Comparison of ENCODE assay signal across 13 cellular contexts in the genomic region with DNA sequence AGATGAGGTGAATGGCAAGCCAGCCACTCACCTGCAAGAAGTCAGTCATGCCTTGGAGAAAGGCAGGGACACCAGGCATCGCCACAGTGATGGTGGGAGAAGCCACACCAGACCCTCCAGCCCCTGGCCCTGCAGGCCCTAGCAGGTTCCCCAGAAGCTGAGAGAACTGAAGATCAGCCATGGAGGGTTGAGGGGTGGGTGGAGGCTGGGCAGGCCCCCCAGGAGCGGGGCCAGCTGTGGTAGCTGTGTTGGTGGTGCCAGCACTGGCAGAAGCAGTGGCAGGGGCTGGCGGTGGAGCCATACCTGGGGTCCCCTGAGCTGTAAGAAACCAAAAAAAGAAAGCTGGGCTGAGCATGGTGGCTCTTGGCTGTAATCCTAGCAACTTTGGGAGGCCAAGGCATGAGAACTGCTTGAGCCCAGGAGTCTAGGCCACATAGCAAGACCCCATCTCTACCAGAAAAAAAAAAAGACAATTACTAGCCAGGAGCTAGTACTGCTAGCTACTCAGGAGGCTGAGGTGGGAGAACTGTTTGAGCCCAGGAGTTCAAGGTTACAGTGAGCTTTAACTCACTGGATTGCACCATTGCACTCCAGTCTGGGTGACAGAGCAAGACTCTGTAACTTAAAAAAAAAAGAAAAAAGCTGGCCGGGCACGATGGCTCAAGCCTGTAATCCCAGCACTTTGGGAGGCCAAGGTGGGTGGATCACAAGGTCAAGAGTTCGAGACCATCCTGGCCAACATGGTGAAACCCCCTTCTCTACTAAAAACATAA. TPM values are rescaled to one million over a fixed set of nuclear protein-coding genes. Genes with fewer than 3 reads are reported as not detected.
DNase-seq lines count a peak whose midpoint lies in the region; ATAC-seq, FAIRE-seq and TF ChIP-seq lines count a peak whose summit lies in the region.
"Had no signal": no experiment of that assay in that cellular context is flagged by ENCODE, and none has a peak within 500 bp of the region (broad histone marks: within the 10 kb centered on the region; RNA-seq: fewer than 3 reads in every experiment).

No MANE protein-coding gene starts in this region.

- H4K20me1 ChIP-seq in HepG2 (ENCODE audit: insufficient read depth, low read length) = no peaks in the 10 kb centered on the region; the same call in 1 of the 2 replicates

- no peak overlapping the region for H3K4me3 ChIP-seq in HepG2 (replicated peaks in 1 of 3; ENCODE audit: insufficient read depth in 1 of 3, low read depth in 2 of 3, low read length in 3 of 3)
- no peak overlapping the region for H3K4me3 ChIP-seq in left ventricle myocardium inferior
- H3K4me3 ChIP-seq: BLaER1 had no signal

- H3K36me3 ChIP-seq in HepG2 (replicated peaks in 1 of 2; ENCODE audit: control insufficient read depth in 1 of 2, insufficient read depth in 2 of 2, low read length in 2 of 2) = peaks cover 65 to 86% of the 10 kb centered on the region in 2 experiments
- peaks cover 100% of the 10 kb centered on the region for H3K36me3 ChIP-seq in left ventricle myocardium inferior

- H3K4me1 Mint-ChIP-seq in activated T-cell treated with anti-CD3 and anti-CD28 coated beads, Interleukin-2, amount 50 U/mL, for 24 hours (ENCODE audit: low read depth) = peaks cover 16% of the 10 kb centered on the region
- peaks cover 5% of the 10 kb centered on the region for H3K4me1 Mint-ChIP-seq in activated T-cell treated with anti-CD3 and anti-CD28 coated beads, Interleukin-2, amount 50 U/mL, for 4 hours (ENCODE audit: low read depth)
- no peaks in the 10 kb centered on the region for H3K4me1 Mint-ChIP-seq in stimulated activated naive B cell treated with anti-CD40 and anti-IgM and Interleukin-4, amounts not matched to agents 10 μg/mL and 1 μg/mL and 100 μg/mL, for 72 hours

- H3K27ac ChIP-seq in HepG2 (ENCODE audit: extremely low read length, insufficient read depth, low read length) (peak overlapping the region; percentile 39), left ventricle myocardium inferior (replicated peaks) (no peak overlapping the region)
- H3K27ac ChIP-seq: BLaER1 had no signal

- no peak overlapping the region for H3K4me3 Mint-ChIP-seq in activated T-cell treated with anti-CD3 and anti-CD28 coated beads, Interleukin-2, amount 50 U/mL, for 24 hours
- no peak overlapping the region for H3K4me3 Mint-ChIP-seq in activated T-cell treated with anti-CD3 and anti-CD28 coated beads, Interleukin-2, amount 50 U/mL, for 4 hours
- no peak overlapping the region for H3K4me3 Mint-ChIP-seq in stimulated activated naive B cell treated with anti-CD40 and anti-IgM and Interleukin-4, amounts not matched to agents 10 μg/mL and 1 μg/mL and 100 μg/mL, for 72 hours
- H3K4me3 Mint-ChIP-seq: HFFc6 had no signal

- POLR2A ChIA-PET in HepG2 (lab: Yijun Ruan, JAX) = interaction anchor here (0.8 to 3.6 kb wide), 11 partner anchors 9 to 222 kb away, joined by 3 to 104 read pairs (median 5); a partner anchor contains a TSS

- peaks cover 2% of the 10 kb centered on the region for H3K79me2 ChIP-seq in HepG2 (ENCODE audit: insufficient read depth, low read length)

- peak; percentile 4 for FAIRE-seq in HTR-8/SVneo (lab: Jason Lieb, UNC)
- FAIRE-seq in HepG2 (lab: Jason Lieb, UNC) = peak; percentile 30
- FAIRE-seq: GM19239 had no signal

- 68% methylated on average over 6 of the region's 6 CpGs for WGBS in HepG2 (ENCODE audit: low lambda C conversion rate)

- no peak overlapping the region for H3K4me2 ChIP-seq in HepG2 (ENCODE audit: low read depth, low read length)
- H3K4me2 ChIP-seq: BLaER1 had no signal

- TF ChIP-seq CTCF in HepG2 (CRISPR knock-in tag; IDR thresholded peaks at IDR 0.05) (no peak), omental fat pad (IDR thresholded peaks at IDR 0.05) (no peak), left ventricle myocardium inferior (IDR thresholded peaks at IDR 0.05; ENCODE audit: borderline replicate concordance) (no peak)

- TF ChIP-seq EP300 in HepG2 (IDR thresholded peaks at IDR 0.05; ENCODE audit: low read depth in 2 of 2, low read length in 2 of 2) = 0 out of 4 replicates have a peak, but pooled peaks of 1 of the 2 experiments have one; percentile 7
- TF ChIP-seq EP300 in HepG2 (CRISPR knock-in tag; IDR thresholded peaks at IDR 0.05; ENCODE audit: borderline replicate concordance) = no peak

- TF ChIP-seq RAD21 in HepG2 (CRISPR knock-in tag; IDR thresholded peaks at IDR 0.05) = no peak

- intact Hi-C loops in HepG2 (cut with micrococcal nuclease; ENCODE audit: unreplicated experiment) (no loop called here), left ventricle myocardium inferior (cut with micrococcal nuclease) (no loop called here)

- no peaks in the 10 kb centered on the region for H3K9me3 Mint-ChIP-seq in activated T-cell treated with anti-CD3 and anti-CD28 coated beads, Interleukin-2, amount 50 U/mL, for 24 hours
- no peaks in the 10 kb centered on the region for H3K9me3 Mint-ChIP-seq in activated T-cell treated with anti-CD3 and anti-CD28 coated beads, Interleukin-2, amount 50 U/mL, for 4 hours
- H3K9me3 Mint-ChIP-seq in stimulated activated naive B cell treated with anti-CD40 and anti-IgM and Interleukin-4, amounts not matched to agents 10 μg/mL and 1 μg/mL and 100 μg/mL, for 72 hours = no peaks in the 10 kb centered on the region
- H3K9me3 Mint-ChIP-seq: HFFc6 had no signal

- peaks cover 28% of the 10 kb centered on the region for H3K4me1 ChIP-seq in HepG2 (ENCODE audit: insufficient read depth, low read length)
- no peaks in the 10 kb centered on the region for H3K4me1 ChIP-seq in left ventricle myocardium inferior
- H3K4me1 ChIP-seq: BLaER1 had no signal

- peaks cover 97% of the 10 kb centered on the region for H3K36me3 Mint-ChIP-seq in activated T-cell treated with anti-CD3 and anti-CD28 coated beads, Interleukin-2, amount 50 U/mL, for 24 hours (ENCODE audit: low read depth)
- peaks cover 30% of the 10 kb centered on the region for H3K36me3 Mint-ChIP-seq in activated T-cell treated with anti-CD3 and anti-CD28 coated beads, Interleukin-2, amount 50 U/mL, for 4 hours (ENCODE audit: insufficient read depth)
- peaks cover 29 to 53% of the 10 kb centered on the region in 2 donors for H3K36me3 Mint-ChIP-seq in stimulated activated naive B cell treated with anti-CD40 and anti-IgM and Interleukin-4, amounts not matched to agents 10 μg/mL and 1 μg/mL and 100 μg/mL, for 72 hours

- no peak overlapping the region for H3K9ac ChIP-seq in HepG2 (ENCODE audit: insufficient read depth, low read depth, low read length)
- H3K9ac ChIP-seq: BLaER1 had no signal

- no peak for ATAC-seq in activated T-cell treated with anti-CD3 and anti-CD28 coated beads, Interleukin-2, amount 50 U/mL, for 4 hours
- ATAC-seq in HepG2 (peak; percentile 64), omental fat pad (ENCODE audit: low FRiP score) (no peak)
- ATAC-seq in stimulated activated naive B cell treated with anti-CD40 and anti-IgM and Interleukin-4, amounts not matched to agents 10 μg/mL and 1 μg/mL and 100 μg/mL, for 72 hours (replicated peaks) = no peak

- CTCF ChIA-PET in HepG2 (lab: Yijun Ruan, JAX; ENCODE audit: low intra/inter-chr PET ratio, low total read pairs) = no interaction called here

- peak overlapping the region; percentile 74 for H3K27ac Mint-ChIP-seq in activated T-cell treated with anti-CD3 and anti-CD28 coated beads, Interleukin-2, amount 50 U/mL, for 24 hours
- peak overlapping the region; percentile 25 for H3K27ac Mint-ChIP-seq in stimulated activated naive B cell treated with anti-CD40 and anti-IgM and Interleukin-4, amounts not matched to agents 10 μg/mL and 1 μg/mL and 100 μg/mL, for 72 hours
- H3K27ac Mint-ChIP-seq: HFFc6 had no signal

- H3K9me3 ChIP-seq in HepG2 (ENCODE audit: low read length) (no peaks in the 10 kb centered on the region), left ventricle myocardium inferior (replicated peaks) (no peaks in the 10 kb centered on the region)
- H3K9me3 ChIP-seq: BLaER1 had no signal

- H3K27me3 ChIP-seq in HepG2 (ENCODE audit: control insufficient read depth in 1 of 2, insufficient read depth in 2 of 2, low read length in 2 of 2) (no peaks in the 10 kb centered on the region), left ventricle myocardium inferior (ENCODE audit: low read depth) (no peaks in the 10 kb centered on the region)
- H3K27me3 ChIP-seq: BLaER1 had no signal

- in situ Hi-C loops in HepG2 (cut with HindIII; ENCODE audit: extremely low pct_ligation_motif_present, low pct_unique_long_range_greater_than_20kb) = no loop called here

- H3K27me3 Mint-ChIP-seq in activated T-cell treated with anti-CD3 and anti-CD28 coated beads, Interleukin-2, amount 50 U/mL, for 24 hours = no peaks in the 10 kb centered on the region
- H3K27me3 Mint-ChIP-seq in activated T-cell treated with anti-CD3 and anti-CD28 coated beads, Interleukin-2, amount 50 U/mL, for 4 hours (ENCODE audit: low read depth) = no peaks in the 10 kb centered on the region
- H3K27me3 Mint-ChIP-seq in stimulated activated naive B cell treated with anti-CD40 and anti-IgM and Interleukin-4, amounts not matched to agents 10 μg/mL and 1 μg/mL and 100 μg/mL, for 72 hours = no peaks in the 10 kb centered on the region

- no peak for DNase-seq in activated T-cell treated with anti-CD3 and anti-CD28 coated beads, Interleukin-2, amount 50 U/mL, for 24 hours
- DNase-seq in activated T-cell treated with anti-CD3 and anti-CD28 coated beads, Interleukin-2, amount 50 U/mL, for 4 hours = no peak
- DNase-seq in HTR-8/SVneo (ENCODE audit: insufficient read length, low spot score) (no peak), HepG2 (ENCODE audit: low spot score) (peak; percentile 56), omental fat pad (ENCODE audit: low spot score) (no peak), left ventricle myocardium inferior (no peak)
- DNase-seq in stimulated activated naive B cell treated with anti-CD40 and anti-IgM and Interleukin-4, amounts not matched to agents 10 μg/mL and 1 μg/mL and 100 μg/mL, for 72 hours = no peak
- DNase-seq: 8988T, AML-193, GF-D8, HFFc6 had no signal

- H2AFZ ChIP-seq in HepG2 (ENCODE audit: low read length) = no peak overlapping the region

- no TSS peak for BruUV-seq in HepG2 (replicated peaks; lab: Mats Ljungman, UMichigan)

- no peak for TF ChIP-seq POLR2A in HepG2 (IDR thresholded peaks at IDR 0.05; ENCODE audit: insufficient read depth in 1 of 2, low read depth in 2 of 2, low read length in 2 of 2)

RNA-seq across cellular contexts. Expression of a gene that starts 9.5 kb away (rescaled TPM):
- total RNA-seq in activated T-cell treated with anti-CD3 and anti-CD28 coated beads, Interleukin-2, amount 50 U/mL, for 4 hours = 100 to 1,000 TPM; 403 to 418 (median 411) TPM
- 169 and 190 TPM in 2 replicates for total RNA-seq in HepG2 (2016; rRNA removed; fragmentation: Illumina TruSeq; extraction: Trizol)
- total RNA-seq in HepG2 (2016; cell fraction: cytosol; rRNA removed; fragmentation: Illumina TruSeq; extraction: Trizol; ENCODE audit: low read depth) = 84.0 and 88.6 TPM in 2 replicates
- total RNA-seq in HepG2 (2016; cell fraction: insoluble cytoplasmic fraction; rRNA removed; fragmentation: Illumina TruSeq; extraction: Trizol) = 156 and 178 TPM in 2 replicates
- 178 and 181 TPM in 2 replicates for total RNA-seq in HepG2 (2016; cell fraction: membrane; rRNA removed; fragmentation: Illumina TruSeq; extraction: Trizol)
- total RNA-seq in HepG2 (2016; cell fraction: nucleus; rRNA removed; fragmentation: Illumina TruSeq; extraction: Trizol) = 152 and 174 TPM in 2 replicates
- 157 and 184 TPM in 2 replicates for polyA plus RNA-seq in HepG2 (2011; rRNA removed)
- 112 and 150 TPM in 2 replicates for polyA plus RNA-seq in HepG2 (2011; cell fraction: cytosol; rRNA removed)
- 529 and 638 TPM in 2 replicates for polyA plus RNA-seq in HepG2 (2011; cell fraction: nucleus; rRNA removed)
- 358 and 398 TPM in 2 replicates for polyA plus RNA-seq in HepG2 (2012)
- 78.8 and 95.7 TPM in 2 replicates for polyA plus RNA-seq in HepG2 (2016; cell fraction: cytosol; fragmentation: Illumina TruSeq; extraction: Trizol; ENCODE audit: low read depth)
- 186 and 257 TPM in 2 replicates for polyA plus RNA-seq in HepG2 (2016; cell fraction: insoluble cytoplasmic fraction; fragmentation: Illumina TruSeq; extraction: Trizol; ENCODE audit: low read depth)
- polyA plus RNA-seq in HepG2 (2016; cell fraction: membrane; fragmentation: Illumina TruSeq; extraction: Trizol; ENCODE audit: low read depth) = 151 and 180 TPM in 2 replicates
- polyA plus RNA-seq in HepG2 (2016; cell fraction: nucleus; fragmentation: Illumina TruSeq; extraction: Trizol; ENCODE audit: insufficient read depth, low read depth) = 346 and 353 TPM in 2 replicates
- 102 and 309 TPM in 2 replicates for polyA minus RNA-seq in HepG2 (2011; rRNA and poly(A)+ RNA removed; ENCODE audit: low replicate concordance)
- 190 and 207 TPM in 2 replicates for polyA minus RNA-seq in HepG2 (2011; cell fraction: cytosol; rRNA and poly(A)+ RNA removed)
- 142 and 160 TPM in 2 replicates for polyA minus RNA-seq in HepG2 (2011; cell fraction: nucleus; rRNA and poly(A)+ RNA removed)
- 100 to 1,000 TPM; 137 to 231 (median 157) TPM for total RNA-seq in omental fat pad
- total RNA-seq in left ventricle myocardium inferior = 260 TPM

RNA-seq across cellular contexts. Expression of a gene that starts 12.7 kb away (rescaled TPM):
- 1 to 10 TPM; 1.8 to 2.8 (median 2.1) TPM for total RNA-seq in activated T-cell treated with anti-CD3 and anti-CD28 coated beads, Interleukin-2, amount 50 U/mL, for 4 hours
- 52.9 and 98.2 TPM in 2 replicates for total RNA-seq in HepG2 (2016; rRNA removed; fragmentation: Illumina TruSeq; extraction: Trizol)
- total RNA-seq in HepG2 (2016; cell fraction: cytosol; rRNA removed; fragmentation: Illumina TruSeq; extraction: Trizol; ENCODE audit: low read depth) = 43.4 and 48.4 TPM in 2 replicates
- total RNA-seq in HepG2 (2016; cell fraction: insoluble cytoplasmic fraction; rRNA removed; fragmentation: Illumina TruSeq; extraction: Trizol) = 49.1 and 105 TPM in 2 replicates
- 24.9 and 27.7 TPM in 2 replicates for total RNA-seq in HepG2 (2016; cell fraction: membrane; rRNA removed; fragmentation: Illumina TruSeq; extraction: Trizol)
- 80.5 and 97.5 TPM in 2 replicates for total RNA-seq in HepG2 (2016; cell fraction: nucleus; rRNA removed; fragmentation: Illumina TruSeq; extraction: Trizol)
- 1,140 and 1,216 TPM in 2 replicates for polyA plus RNA-seq in HepG2 (2011; rRNA removed)
- polyA plus RNA-seq in HepG2 (2011; cell fraction: cytosol; rRNA removed) = 931 and 1,024 TPM in 2 replicates
- 672 and 801 TPM in 2 replicates for polyA plus RNA-seq in HepG2 (2011; cell fraction: nucleus; rRNA removed)
- 414 and 633 TPM in 2 replicates for polyA plus RNA-seq in HepG2 (2012)
- 40.2 and 51.8 TPM in 2 replicates for polyA plus RNA-seq in HepG2 (2016; cell fraction: cytosol; fragmentation: Illumina TruSeq; extraction: Trizol; ENCODE audit: low read depth)
- 55.3 and 56.0 TPM in 2 replicates for polyA plus RNA-seq in HepG2 (2016; cell fraction: insoluble cytoplasmic fraction; fragmentation: Illumina TruSeq; extraction: Trizol; ENCODE audit: low read depth)
- 20.7 and 25.6 TPM in 2 replicates for polyA plus RNA-seq in HepG2 (2016; cell fraction: membrane; fragmentation: Illumina TruSeq; extraction: Trizol; ENCODE audit: low read depth)
- 129 and 139 TPM in 2 replicates for polyA plus RNA-seq in HepG2 (2016; cell fraction: nucleus; fragmentation: Illumina TruSeq; extraction: Trizol; ENCODE audit: insufficient read depth, low read depth)
- 3.4 and 446 TPM in 2 replicates for polyA minus RNA-seq in HepG2 (2011; rRNA and poly(A)+ RNA removed; ENCODE audit: low replicate concordance)
- polyA minus RNA-seq in HepG2 (2011; cell fraction: cytosol; rRNA and poly(A)+ RNA removed) = 154 and 168 TPM in 2 replicates
- 110 and 177 TPM in 2 replicates for polyA minus RNA-seq in HepG2 (2011; cell fraction: nucleus; rRNA and poly(A)+ RNA removed)
- 1 to 10 TPM; 2.4 to 5.0 (median 3.6) TPM for total RNA-seq in omental fat pad
- total RNA-seq in left ventricle myocardium inferior = 2.4 TPM

RNA-seq across cellular contexts. Expression of a gene that starts 17.6 kb away (rescaled TPM):
- total RNA-seq in activated T-cell treated with anti-CD3 and anti-CD28 coated beads, Interleukin-2, amount 50 U/mL, for 4 hours = 10 to 100 TPM; 17.1 to 18.3 (median 18.2) TPM
- total RNA-seq in HepG2 (2016; rRNA removed; fragmentation: Illumina TruSeq; extraction: Trizol) = 15.5 and 18.1 TPM in 2 replicates
- total RNA-seq in HepG2 (2016; cell fraction: cytosol; rRNA removed; fragmentation: Illumina TruSeq; extraction: Trizol; ENCODE audit: low read depth) = 4.0 and 4.6 TPM in 2 replicates
- 16.8 and 18.5 TPM in 2 replicates for total RNA-seq in HepG2 (2016; cell fraction: insoluble cytoplasmic fraction; rRNA removed; fragmentation: Illumina TruSeq; extraction: Trizol)
- 10.4 and 12.5 TPM in 2 replicates for total RNA-seq in HepG2 (2016; cell fraction: membrane; rRNA removed; fragmentation: Illumina TruSeq; extraction: Trizol)
- 11.7 and 13.0 TPM in 2 replicates for total RNA-seq in HepG2 (2016; cell fraction: nucleus; rRNA removed; fragmentation: Illumina TruSeq; extraction: Trizol)
- 1.7 and 2.1 TPM in 2 replicates for polyA plus RNA-seq in HepG2 (2011; rRNA removed)
- 1.5 TPM in 2 replicates for polyA plus RNA-seq in HepG2 (2011; cell fraction: cytosol; rRNA removed)
- polyA plus RNA-seq in HepG2 (2011; cell fraction: nucleus; rRNA removed) = 3.0 and 3.3 TPM in 2 replicates
- 3.3 and 4.4 TPM in 2 replicates for polyA plus RNA-seq in HepG2 (2012)
- polyA plus RNA-seq in HepG2 (2016; cell fraction: cytosol; fragmentation: Illumina TruSeq; extraction: Trizol; ENCODE audit: low read depth) = 1.9 and 2.9 TPM in 2 replicates
- polyA plus RNA-seq in HepG2 (2016; cell fraction: insoluble cytoplasmic fraction; fragmentation: Illumina TruSeq; extraction: Trizol; ENCODE audit: low read depth) = 12.2 and 12.5 TPM in 2 replicates
- 5.2 and 6.9 TPM in 2 replicates for polyA plus RNA-seq in HepG2 (2016; cell fraction: membrane; fragmentation: Illumina TruSeq; extraction: Trizol; ENCODE audit: low read depth)
- 11.9 and 12.9 TPM in 2 replicates for polyA plus RNA-seq in HepG2 (2016; cell fraction: nucleus; fragmentation: Illumina TruSeq; extraction: Trizol; ENCODE audit: insufficient read depth, low read depth)
- polyA minus RNA-seq in HepG2 (2011; rRNA and poly(A)+ RNA removed; ENCODE audit: low replicate concordance) = 3.9 and 10.7 TPM in 2 replicates
- polyA minus RNA-seq in HepG2 (2011; cell fraction: cytosol; rRNA and poly(A)+ RNA removed) = 1.2 and 1.3 TPM in 2 replicates
- polyA minus RNA-seq in HepG2 (2011; cell fraction: nucleus; rRNA and poly(A)+ RNA removed) = 5.3 and 6.1 TPM in 2 replicates
- total RNA-seq in omental fat pad = 10 to 100 TPM; 16.8 to 24.7 (median 21.2) TPM
- 16.9 TPM for total RNA-seq in left ventricle myocardium inferior

RNA-seq across cellular contexts. Expression of a gene that starts 21.8 kb away (rescaled TPM):
- 10 to 100 TPM; 34.9 to 37.8 (median 37.5) TPM for total RNA-seq in activated T-cell treated with anti-CD3 and anti-CD28 coated beads, Interleukin-2, amount 50 U/mL, for 4 hours
- total RNA-seq in HepG2 (2016; rRNA removed; fragmentation: Illumina TruSeq; extraction: Trizol) (22.8 and 25.3 TPM in 2 replicates), omental fat pad (10 to 100 TPM in 3 of 4 donors, 1 to 10 TPM in 1; 7.1 to 23.6 (median 15.6) TPM), left ventricle myocardium inferior (19.2 TPM)
- total RNA-seq in HepG2 (2016; cell fraction: cytosol; rRNA removed; fragmentation: Illumina TruSeq; extraction: Trizol; ENCODE audit: low read depth) = 7.9 and 10.4 TPM in 2 replicates
- total RNA-seq in HepG2 (2016; cell fraction: insoluble cytoplasmic fraction; rRNA removed; fragmentation: Illumina TruSeq; extraction: Trizol) = 25.6 and 26.7 TPM in 2 replicates
- 18.6 and 20.8 TPM in 2 replicates for total RNA-seq in HepG2 (2016; cell fraction: membrane; rRNA removed; fragmentation: Illumina TruSeq; extraction: Trizol)
- total RNA-seq in HepG2 (2016; cell fraction: nucleus; rRNA removed; fragmentation: Illumina TruSeq; extraction: Trizol) = 18.0 and 18.5 TPM in 2 replicates
- 14.8 and 15.4 TPM in 2 replicates for polyA plus RNA-seq in HepG2 (2011; rRNA removed)
- 18.7 and 20.1 TPM in 2 replicates for polyA plus RNA-seq in HepG2 (2011; cell fraction: cytosol; rRNA removed)
- polyA plus RNA-seq in HepG2 (2011; cell fraction: nucleus; rRNA removed) = 17.4 and 17.7 TPM in 2 replicates
- polyA plus RNA-seq in HepG2 (2012) = 15.6 and 16.2 TPM in 2 replicates
- 7.6 and 8.6 TPM in 2 replicates for polyA plus RNA-seq in HepG2 (2016; cell fraction: cytosol; fragmentation: Illumina TruSeq; extraction: Trizol; ENCODE audit: low read depth)
- polyA plus RNA-seq in HepG2 (2016; cell fraction: insoluble cytoplasmic fraction; fragmentation: Illumina TruSeq; extraction: Trizol; ENCODE audit: low read depth) = 28.7 and 31.2 TPM in 2 replicates
- polyA plus RNA-seq in HepG2 (2016; cell fraction: membrane; fragmentation: Illumina TruSeq; extraction: Trizol; ENCODE audit: low read depth) = 13.3 and 14.4 TPM in 2 replicates
- 26.3 and 27.8 TPM in 2 replicates for polyA plus RNA-seq in HepG2 (2016; cell fraction: nucleus; fragmentation: Illumina TruSeq; extraction: Trizol; ENCODE audit: insufficient read depth, low read depth)
- 12.3 and 17.1 TPM in 2 replicates for polyA minus RNA-seq in HepG2 (2011; rRNA and poly(A)+ RNA removed; ENCODE audit: low replicate concordance)
- polyA minus RNA-seq in HepG2 (2011; cell fraction: cytosol; rRNA and poly(A)+ RNA removed) = 5.2 and 7.5 TPM in 2 replicates
- 19.2 and 19.6 TPM in 2 replicates for polyA minus RNA-seq in HepG2 (2011; cell fraction: nucleus; rRNA and poly(A)+ RNA removed)

RNA-seq across cellular contexts. Expression of a gene that starts 22.5 kb away (rescaled TPM):
- 100 to 1,000 TPM; 290 to 309 (median 306) TPM for total RNA-seq in activated T-cell treated with anti-CD3 and anti-CD28 coated beads, Interleukin-2, amount 50 U/mL, for 4 hours
- total RNA-seq in HepG2 (2016; rRNA removed; fragmentation: Illumina TruSeq; extraction: Trizol) (37.2 and 38.9 TPM in 2 replicates), omental fat pad (100 to 1,000 TPM in 1 of 4 donors, 10 to 100 TPM in 3; 44.8 to 111 (median 65.4) TPM), left ventricle myocardium inferior (82.4 TPM)
- 32.5 and 32.7 TPM in 2 replicates for total RNA-seq in HepG2 (2016; cell fraction: cytosol; rRNA removed; fragmentation: Illumina TruSeq; extraction: Trizol; ENCODE audit: low read depth)
- total RNA-seq in HepG2 (2016; cell fraction: insoluble cytoplasmic fraction; rRNA removed; fragmentation: Illumina TruSeq; extraction: Trizol) = 32.8 and 40.6 TPM in 2 replicates
- total RNA-seq in HepG2 (2016; cell fraction: membrane; rRNA removed; fragmentation: Illumina TruSeq; extraction: Trizol) = 32.8 and 40.2 TPM in 2 replicates
- total RNA-seq in HepG2 (2016; cell fraction: nucleus; rRNA removed; fragmentation: Illumina TruSeq; extraction: Trizol) = 58.3 and 69.5 TPM in 2 replicates
- polyA plus RNA-seq in HepG2 (2011; rRNA removed) = 47.4 and 60.5 TPM in 2 replicates
- 21.8 and 30.2 TPM in 2 replicates for polyA plus RNA-seq in HepG2 (2011; cell fraction: cytosol; rRNA removed)
- polyA plus RNA-seq in HepG2 (2011; cell fraction: nucleus; rRNA removed) = 235 and 263 TPM in 2 replicates
- polyA plus RNA-seq in HepG2 (2012) = 80.6 and 104 TPM in 2 replicates
- 12.1 and 13.9 TPM in 2 replicates for polyA plus RNA-seq in HepG2 (2016; cell fraction: cytosol; fragmentation: Illumina TruSeq; extraction: Trizol; ENCODE audit: low read depth)
- 59.6 and 89.4 TPM in 2 replicates for polyA plus RNA-seq in HepG2 (2016; cell fraction: insoluble cytoplasmic fraction; fragmentation: Illumina TruSeq; extraction: Trizol; ENCODE audit: low read depth)
- 26.0 and 31.8 TPM in 2 replicates for polyA plus RNA-seq in HepG2 (2016; cell fraction: membrane; fragmentation: Illumina TruSeq; extraction: Trizol; ENCODE audit: low read depth)
- 182 and 188 TPM in 2 replicates for polyA plus RNA-seq in HepG2 (2016; cell fraction: nucleus; fragmentation: Illumina TruSeq; extraction: Trizol; ENCODE audit: insufficient read depth, low read depth)
- polyA minus RNA-seq in HepG2 (2011; rRNA and poly(A)+ RNA removed; ENCODE audit: low replicate concordance) = 50.3 and 66.9 TPM in 2 replicates
- polyA minus RNA-seq in HepG2 (2011; cell fraction: cytosol; rRNA and poly(A)+ RNA removed) = 51.5 and 53.4 TPM in 2 replicates
- polyA minus RNA-seq in HepG2 (2011; cell fraction: nucleus; rRNA and poly(A)+ RNA removed) = 120 and 136 TPM in 2 replicates
